Comparison of ENCODE assay signal across 8 cellular contexts in the genomic region with DNA sequence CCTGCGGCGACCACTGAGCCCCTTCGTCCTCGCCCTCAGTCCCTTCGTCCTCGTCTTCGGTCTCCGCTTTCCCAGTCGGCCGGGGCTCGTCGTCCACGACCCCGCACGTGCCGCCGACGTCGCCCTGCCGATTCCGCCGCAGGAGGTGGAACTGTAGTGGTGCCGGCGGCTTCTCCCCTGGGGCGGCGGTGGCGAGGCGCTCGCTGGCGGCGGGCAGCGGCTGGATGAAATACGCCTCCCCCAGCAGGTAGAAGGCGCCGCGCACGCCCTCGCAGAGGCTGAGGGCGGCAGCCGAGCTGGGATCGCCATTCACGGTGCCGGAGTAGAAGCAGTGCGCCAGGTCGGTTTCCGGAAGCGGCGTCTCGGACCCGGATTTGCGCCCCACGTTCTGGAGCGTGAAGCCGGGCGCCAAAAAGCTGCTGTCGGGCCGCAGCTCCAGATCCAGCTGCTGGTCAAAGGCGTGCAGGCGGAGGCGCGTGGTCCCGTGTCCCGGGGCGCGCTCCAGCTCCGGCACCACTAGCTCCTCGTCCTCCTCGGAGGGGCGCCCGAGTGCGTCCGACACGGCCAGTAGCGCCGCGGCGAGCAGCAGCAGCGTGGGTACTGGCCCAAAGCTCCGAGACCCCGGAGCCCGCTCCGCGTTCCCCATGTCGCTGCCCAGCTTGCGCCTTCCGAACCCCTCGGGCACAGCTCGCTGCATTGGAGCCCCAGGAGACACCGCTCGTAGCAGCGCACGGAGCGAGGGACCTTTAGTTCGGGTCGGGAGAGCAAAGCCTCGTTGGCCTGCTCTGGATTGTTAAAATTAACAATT. TPM values are rescaled to one million over a fixed set of nuclear protein-coding genes. Genes with fewer than 3 reads are reported as not detected.
DNase-seq lines count a peak whose midpoint lies in the region; ATAC-seq and TF ChIP-seq lines count a peak whose summit lies in the region.

No MANE protein-coding gene starts in this region.

- peaks cover 41% of the 10 kb centered on the region for H3K4me1 Mint-ChIP-seq in CD4-positive, alpha-beta T cell (ENCODE audit: low read depth)
- peaks cover 24% of the 10 kb centered on the region for H3K4me1 Mint-ChIP-seq in progenitor cell of endocrine pancreas (ENCODE audit: low read depth)

- H3K27ac Mint-ChIP-seq in CD4-positive, alpha-beta T cell: no peak overlapping the region
- peak overlapping the region; percentile 98 for H3K27ac Mint-ChIP-seq in progenitor cell of endocrine pancreas

- DNase-seq in CD4-positive, alpha-beta T cell: no peak
- peak; percentile 37 to 53 for DNase-seq in Kasumi-1 (lab: John Stamatoyannopoulos, UW)
- DNase-seq in hippocampal formation (lab: John Stamatoyannopoulos, UW): peak; percentile 41 to 57
- peak; percentile 51 for DNase-seq in progenitor cell of endocrine pancreas (ENCODE audit: low spot score, unreplicated experiment)
- no peak for DNase-seq in T-helper 9 cell
- DNase-seq in MV-4-11 (lab: John Stamatoyannopoulos, UW): no peak

- H3K36me3 Mint-ChIP-seq in CD4-positive, alpha-beta T cell (ENCODE audit: low read depth): no peaks in the 10 kb centered on the region
- H3K36me3 Mint-ChIP-seq in progenitor cell of endocrine pancreas (ENCODE audit: insufficient read depth): peaks cover 22% of the 10 kb centered on the region

- H3K4me3 Mint-ChIP-seq in CD4-positive, alpha-beta T cell: peak overlapping the region; percentile 84
- peak overlapping the region; percentile 85 for H3K4me3 Mint-ChIP-seq in progenitor cell of endocrine pancreas (ENCODE audit: low read depth)

- peaks cover 2% of the 10 kb centered on the region for H3K9me3 Mint-ChIP-seq in CD4-positive, alpha-beta T cell
- H3K9me3 Mint-ChIP-seq in progenitor cell of endocrine pancreas (ENCODE audit: low read depth): no peaks in the 10 kb centered on the region

- H3K27me3 ChIP-seq in CD4-positive, alpha-beta T cell (ENCODE audit: control insufficient read depth, insufficient read depth, low read length): peaks cover 60% of the 10 kb centered on the region

- H3K27ac ChIP-seq in CD4-positive, alpha-beta T cell (ENCODE audit: low read depth, low read length): no peak overlapping the region
- peak overlapping the region; percentile 88 for H3K27ac ChIP-seq in angular gyrus (ENCODE audit: low read depth, low read length)

- no peak for ATAC-seq in CD4-positive, alpha-beta T cell (ENCODE audit: poor library complexity)
- ATAC-seq in HG03039 (IDR thresholded peaks at IDR 0.05; ENCODE audit: unreplicated experiment): no peak

- POLR2A ChIA-PET in CD4-positive, alpha-beta T cell (lab: Charles Lee): no interaction called here

- peaks cover 87% of the 10 kb centered on the region for H3K27me3 Mint-ChIP-seq in CD4-positive, alpha-beta T cell
- H3K27me3 Mint-ChIP-seq in progenitor cell of endocrine pancreas: peaks cover 8% of the 10 kb centered on the region

- TF ChIP-seq CTCF in CD4-positive, alpha-beta T cell (IDR thresholded peaks at IDR 0.05): no peak
- no peak for TF ChIP-seq CTCF in progenitor cell of endocrine pancreas (IDR thresholded peaks at IDR 0.05; ENCODE audit: unreplicated experiment)

- CTCF ChIA-PET in CD4-positive, alpha-beta T cell (lab: Charles Lee): no interaction called here

- intact Hi-C loops in CD4-positive, alpha-beta T cell (cut with DNase I, micrococcal nuclease): loop anchor here in 1 of 2 experiments (5.0 kb wide), 1 partner anchor 858 kb away; no protein-coding TSS in a partner anchor

- no peaks in the 10 kb centered on the region for H3K9me3 ChIP-seq in CD4-positive, alpha-beta T cell (ENCODE audit: control insufficient read depth, low read length)

RNA-seq across cellular contexts. Expression of gene ADAMTS1, which starts 0.7 kb away (rescaled TPM):
- total RNA-seq in CD4-positive, alpha-beta T cell: under 1 TPM; 0.08 to 0.25 TPM
- 11.6 and 12.7 TPM in 2 replicates for total RNA-seq in progenitor cell of endocrine pancreas

Comparison
In these comparisons a context has a peak if more than half of its experiments do, and no peak if none do; other contexts are left out.
1. DNase-seq: peak in Kasumi-1 (2 of 2), hippocampal formation (2 of 2) and progenitor cell of endocrine pancreas (single experiment); none in CD4-positive, alpha-beta T cell (0 of 10), T-helper 9 cell (single experiment) and MV-4-11 (single experiment).
2. RNA of gene ADAMTS1, which starts 0.7 kb away (total RNA-seq): 11.6 to 12.7 TPM in progenitor cell of endocrine pancreas; 0.08 to 0.25 TPM in CD4-positive, alpha-beta T cell; every median in the first group is over 10 times any median in the second.